Comparison of ENCODE assay signal across 31 cellular contexts in the genomic region with DNA sequence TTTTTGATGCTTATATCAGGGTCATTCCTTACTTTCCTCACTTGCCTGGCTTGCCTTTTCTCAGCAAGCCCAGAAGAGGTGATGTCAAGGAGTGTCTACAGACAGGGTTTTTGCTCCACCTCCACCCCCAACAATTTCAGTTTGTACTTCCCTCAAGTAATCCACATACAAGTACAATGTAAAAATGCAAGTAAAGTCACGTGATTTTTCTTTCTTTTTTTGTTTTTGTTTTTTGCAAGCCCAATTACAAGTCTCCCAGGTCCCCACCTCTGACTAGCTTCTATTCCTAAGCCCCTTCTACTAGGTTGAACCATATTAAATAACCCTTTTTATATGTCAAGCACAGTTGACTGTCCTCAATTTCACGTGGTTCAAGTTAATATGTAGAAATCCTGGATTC.
DNase-seq lines count a peak whose midpoint lies in the region; ATAC-seq, FAIRE-seq and TF ChIP-seq lines count a peak whose summit lies in the region.
"Had no signal": no experiment of that assay in that cellular context is flagged by ENCODE, and none has a peak within 500 bp of the region (broad histone marks: within the 10 kb centered on the region; RNA-seq: fewer than 3 reads in every experiment).

No MANE protein-coding gene starts in this region.

- POLR2A ChIA-PET in HepG2 (lab: Yijun Ruan, JAX), result no interaction called here
- POLR2A ChIA-PET in K562 (lab: Yijun Ruan, JAX), result no interaction called here

- H3K9me1 ChIP-seq in K562 (ENCODE audit: control insufficient read depth, insufficient read depth, low read length), result no peaks in the 10 kb centered on the region

- H3K27ac ChIP-seq in HepG2 (ENCODE audit: extremely low read length, insufficient read depth, low read length) (no peak overlapping the region), right lobe of liver (no peak overlapping the region), K562 (ENCODE audit: extremely low read depth, low read depth, low read length) (no peak overlapping the region)
- H3K27ac ChIP-seq: 22Rv1; A549; BLaER1; BLaER1 treated with 17β-estradiol and CSF1 and Interleukin-3, amounts not matched to agents 10 nM and 100 nM; C4-2B had no signal

- no peak for FAIRE-seq in HepG2 (lab: Jason Lieb, UNC)
- FAIRE-seq in K562 (lab: Jason Lieb, UNC), result no peak
- FAIRE-seq: A204.1, A549, D721Med had no signal

- TF ChIP-seq EP300 in HepG2 (IDR thresholded peaks at IDR 0.05; ENCODE audit: low read depth in 2 of 2, low read length in 2 of 2), result no peak
- TF ChIP-seq EP300 in HepG2 (CRISPR knock-in tag; IDR thresholded peaks at IDR 0.05; ENCODE audit: borderline replicate concordance), result no peak
- no peak for TF ChIP-seq EP300 in K562 (IDR thresholded peaks at IDR 0.05; ENCODE audit: low read length)

- H3K4me3 ChIP-seq in HepG2 (replicated peaks in 1 of 3; ENCODE audit: insufficient read depth in 1 of 3, low read depth in 2 of 3, low read length in 3 of 3) (no peak overlapping the region), right lobe of liver (no peak overlapping the region), K562 (no peak overlapping the region)
- H3K4me3 ChIP-seq: A549; BLaER1; BLaER1 treated with 17β-estradiol and CSF1 and Interleukin-3, amounts not matched to agents 10 nM and 100 nM had no signal

- in situ Hi-C loops in HepG2 (cut with HindIII; ENCODE audit: extremely low pct_ligation_motif_present, low pct_unique_long_range_greater_than_20kb), result no loop called here
- in situ Hi-C loops in K562 (cut with MboI), result no loop called here

- H3K4me2 ChIP-seq in HepG2 (ENCODE audit: low read depth, low read length) (no peak overlapping the region), K562 (ENCODE audit: insufficient read depth, low read length) (no peak overlapping the region)
- H3K4me2 ChIP-seq: A549; BLaER1; BLaER1 treated with 17β-estradiol and CSF1 and Interleukin-3, amounts not matched to agents 10 nM and 100 nM had no signal

- H3K36me3 ChIP-seq in HepG2 (replicated peaks in 1 of 2; ENCODE audit: control insufficient read depth in 1 of 2, insufficient read depth in 2 of 2, low read length in 2 of 2), result no peaks in the 10 kb centered on the region
- no peaks in the 10 kb centered on the region for H3K36me3 ChIP-seq in right lobe of liver
- H3K36me3 ChIP-seq in K562 (ENCODE audit: control insufficient read depth, insufficient read depth, low read length), result no peaks in the 10 kb centered on the region
- H3K36me3 ChIP-seq: BE2C; BLaER1; BLaER1 treated with 17β-estradiol and CSF1 and Interleukin-3, amounts not matched to agents 10 nM and 100 nM had no signal

- no peaks in the 10 kb centered on the region for H4K20me1 ChIP-seq in HepG2 (ENCODE audit: insufficient read depth, low read length)
- H4K20me1 ChIP-seq in K562 (replicated peaks; ENCODE audit: control insufficient read depth, insufficient read depth, low read length), result no peaks in the 10 kb centered on the region
- H4K20me1 ChIP-seq: BLaER1; BLaER1 treated with 17β-estradiol and CSF1 and Interleukin-3, amounts not matched to agents 10 nM and 100 nM had no signal

- no peaks in the 10 kb centered on the region for H3K4me1 ChIP-seq in HepG2 (ENCODE audit: insufficient read depth, low read length)
- no peaks in the 10 kb centered on the region for H3K4me1 ChIP-seq in right lobe of liver
- H3K4me1 ChIP-seq in K562 (replicated peaks in 1 of 2; ENCODE audit: control insufficient read depth in 2 of 2, insufficient read depth in 2 of 2, low read length in 2 of 2), result no peaks in the 10 kb centered on the region
- H3K4me1 ChIP-seq: A549; BE2C; BLaER1; BLaER1 treated with 17β-estradiol and CSF1 and Interleukin-3, amounts not matched to agents 10 nM and 100 nM; Caco-2 had no signal

- intact Hi-C loops in HepG2 (cut with micrococcal nuclease; ENCODE audit: unreplicated experiment), result no loop called here
- intact Hi-C loops in right lobe of liver (cut with DNase I), result no loop called here
- intact Hi-C loops in K562 (cut with micrococcal nuclease), result no loop called here

- no peak overlapping the region for H3K9ac ChIP-seq in HepG2 (ENCODE audit: insufficient read depth, low read depth, low read length)
- H3K9ac ChIP-seq in K562 (ENCODE audit: insufficient read depth in 1 of 2, low read depth in 2 of 2, low read length in 2 of 2), result no peak overlapping the region
- H3K9ac ChIP-seq: BLaER1; BLaER1 treated with 17β-estradiol and CSF1 and Interleukin-3, amounts not matched to agents 10 nM and 100 nM had no signal

- BruUV-seq in HepG2 (replicated peaks; lab: Mats Ljungman, UMichigan) (no TSS peak), K562 (replicated peaks; lab: Mats Ljungman, UMichigan) (no TSS peak)

- 3% methylated on average over 2 of the region's 2 CpGs for WGBS in HepG2 (ENCODE audit: low lambda C conversion rate)
- 56% methylated on average over 2 of the region's 2 CpGs for WGBS in right lobe of liver (ENCODE audit: insufficient coverage, low coverage, low lambda C conversion rate, missing lambda C conversion rate)
- 0% methylated on average over 2 of the region's 2 CpGs for WGBS in K562 (ENCODE audit: insufficient coverage, low coverage, missing lambda C conversion rate)

- ATAC-seq in HepG2 (no peak), right lobe of liver (no peak), K562 (no peak), HG03045 (IDR thresholded peaks at IDR 0.05; ENCODE audit: unreplicated experiment) (no peak)
- ATAC-seq: A549; CD8-positive, alpha-beta T cell had no signal

- TF ChIP-seq CTCF in HepG2 (CRISPR knock-in tag; IDR thresholded peaks at IDR 0.05) (no peak), right lobe of liver (IDR thresholded peaks at IDR 0.05) (no peak), K562 (IDR thresholded peaks at IDR 0.05 in 2 of 3, conservative IDR thresholded peaks at IDR 0.05 in 1 of 3; ENCODE audit: insufficient read depth in 2 of 3, low read depth in 1 of 3, low read length in 3 of 3) (no peak)

- H3K27me3 ChIP-seq in HepG2 (ENCODE audit: control insufficient read depth in 1 of 2, insufficient read depth in 2 of 2, low read length in 2 of 2) (no peaks in the 10 kb centered on the region), right lobe of liver (no peaks in the 10 kb centered on the region), K562 (ENCODE audit: control insufficient read depth in 2 of 2, insufficient read depth in 2 of 2, low read length in 2 of 2) (no peaks in the 10 kb centered on the region; a peak in 1 of 5 replicates)
- H3K27me3 ChIP-seq: BE2C; BLaER1; BLaER1 treated with 17β-estradiol and CSF1 and Interleukin-3, amounts not matched to agents 10 nM and 100 nM had no signal

- TF ChIP-seq RAD21 in HepG2 (CRISPR knock-in tag; IDR thresholded peaks at IDR 0.05), result no peak
- TF ChIP-seq RAD21 in K562 (CRISPR knock-in tag; conservative IDR thresholded peaks at IDR 0.05 in 1 of 2, IDR thresholded peaks at IDR 0.05 in 1 of 2), result no peak

- TF ChIP-seq POLR2A in HepG2 (IDR thresholded peaks at IDR 0.05; ENCODE audit: insufficient read depth in 1 of 2, low read depth in 2 of 2, low read length in 2 of 2), result no peak
- no peak for TF ChIP-seq POLR2A in right lobe of liver (IDR thresholded peaks at IDR 0.05)
- no peak for TF ChIP-seq POLR2A in K562 (conservative IDR thresholded peaks at IDR 0.05)

- CTCF ChIA-PET in HepG2 (lab: Yijun Ruan, JAX; ENCODE audit: low intra/inter-chr PET ratio, low total read pairs) (no interaction called here), K562 (lab: Yijun Ruan, JAX; ENCODE audit: low intra/inter-chr PET ratio) (no interaction called here)

- H3K79me2 ChIP-seq in HepG2 (ENCODE audit: insufficient read depth, low read length), result no peaks in the 10 kb centered on the region
- H3K79me2 ChIP-seq in K562 (ENCODE audit: control insufficient read depth, insufficient read depth, low read length), result no peaks in the 10 kb centered on the region

- DNase-seq in HepG2 (ENCODE audit: low spot score), result no peak
- DNase-seq in right lobe of liver, result no peak
- no peak for DNase-seq in K562 (ENCODE audit: extremely low read depth in 1 of 4, low spot score in 3 of 4)
- DNase-seq: 8988T; ACHN; AML-193; BE2C; C1 segment of cervical spinal cord; Caco-2; Calu3; CD4-positive, alpha-beta memory T cell; CD4-positive, alpha-beta T cell; CD4-positive, CD25-positive, alpha-beta regulatory T cell; CD8-positive, alpha-beta memory T cell; CD8-positive, alpha-beta T cell; COR-L47; DMS 273 treated with DMSO at 0.1 percent for 48 hours; DMS153; DMS53; DMS79; DMS79 treated with DMSO at 0.1 percent for 48 hours; DND-41; EL had no signal

- no peak overlapping the region for H2AFZ ChIP-seq in HepG2 (ENCODE audit: low read length)
- H2AFZ ChIP-seq in K562 (ENCODE audit: low read depth, low read length), result no peak overlapping the region

- no peaks in the 10 kb centered on the region for H3K9me3 ChIP-seq in HepG2 (ENCODE audit: low read length)
- no peaks in the 10 kb centered on the region for H3K9me3 ChIP-seq in right lobe of liver
- no peaks in the 10 kb centered on the region for H3K9me3 ChIP-seq in K562 (replicated peaks; ENCODE audit: control insufficient read depth, insufficient read depth, low read depth, low read length)
- H3K9me3 ChIP-seq: A549; BE2C; BLaER1; BLaER1 treated with 17β-estradiol and CSF1 and Interleukin-3, amounts not matched to agents 10 nM and 100 nM; Caco-2 had no signal

TF ChIP-seq in HepG2, 621 proteins besides CTCF, POLR2A, EP300 and RAD21 (continues in another document):
- no peak for TF ChIP-seq PRMT3 (CRISPR knock-in tag; IDR thresholded peaks at IDR 0.05; ENCODE audit: borderline replicate concordance, low read depth)
- TF ChIP-seq, protein P1, sequence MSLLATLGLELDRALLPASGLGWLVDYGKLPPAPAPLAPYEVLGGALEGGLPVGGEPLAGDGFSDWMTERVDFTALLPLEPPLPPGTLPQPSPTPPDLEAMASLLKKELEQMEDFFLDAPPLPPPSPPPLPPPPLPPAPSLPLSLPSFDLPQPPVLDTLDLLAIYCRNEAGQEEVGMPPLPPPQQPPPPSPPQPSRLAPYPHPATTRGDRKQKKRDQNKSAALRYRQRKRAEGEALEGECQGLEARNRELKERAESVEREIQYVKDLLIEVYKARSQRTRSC (CRISPR knock-in tag; IDR thresholded peaks at IDR 0.05; ENCODE audit: low read depth), result no peak
- TF ChIP-seq, protein P2, sequence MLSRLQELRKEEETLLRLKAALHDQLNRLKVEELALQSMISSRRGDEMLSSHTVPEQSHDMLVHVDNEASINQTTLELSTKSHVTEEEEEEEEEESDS (CRISPR knock-in tag; IDR thresholded peaks at IDR 0.05; ENCODE audit: borderline replicate concordance), result no peak

TF ChIP-seq in K562, 482 proteins besides CTCF, POLR2A, EP300 and RAD21 (continues in another document):
- TF ChIP-seq, protein P3, sequence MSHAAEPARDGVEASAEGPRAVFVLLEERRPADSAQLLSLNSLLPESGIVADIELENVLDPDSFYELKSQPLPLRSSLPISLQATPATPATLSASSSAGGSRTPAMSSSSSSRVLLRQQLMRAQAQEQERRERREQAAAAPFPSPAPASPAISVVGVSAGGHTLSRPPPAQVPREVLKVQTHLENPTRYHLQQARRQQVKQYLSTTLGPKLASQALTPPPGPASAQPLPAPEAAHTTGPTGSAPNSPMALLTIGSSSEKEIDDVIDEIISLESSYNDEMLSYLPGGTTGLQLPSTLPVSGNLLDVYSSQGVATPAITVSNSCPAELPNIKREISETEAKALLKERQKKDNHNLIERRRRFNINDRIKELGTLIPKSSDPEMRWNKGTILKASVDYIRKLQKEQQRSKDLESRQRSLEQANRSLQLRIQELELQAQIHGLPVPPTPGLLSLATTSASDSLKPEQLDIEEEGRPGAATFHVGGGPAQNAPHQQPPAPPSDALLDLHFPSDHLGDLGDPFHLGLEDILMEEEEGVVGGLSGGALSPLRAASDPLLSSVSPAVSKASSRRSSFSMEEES (CRISPR knock-in tag; IDR thresholded peaks at IDR 0.05), result peak; percentile 75
